8 cellular contexts compared by ENCODE assay signal in the genomic region with DNA sequence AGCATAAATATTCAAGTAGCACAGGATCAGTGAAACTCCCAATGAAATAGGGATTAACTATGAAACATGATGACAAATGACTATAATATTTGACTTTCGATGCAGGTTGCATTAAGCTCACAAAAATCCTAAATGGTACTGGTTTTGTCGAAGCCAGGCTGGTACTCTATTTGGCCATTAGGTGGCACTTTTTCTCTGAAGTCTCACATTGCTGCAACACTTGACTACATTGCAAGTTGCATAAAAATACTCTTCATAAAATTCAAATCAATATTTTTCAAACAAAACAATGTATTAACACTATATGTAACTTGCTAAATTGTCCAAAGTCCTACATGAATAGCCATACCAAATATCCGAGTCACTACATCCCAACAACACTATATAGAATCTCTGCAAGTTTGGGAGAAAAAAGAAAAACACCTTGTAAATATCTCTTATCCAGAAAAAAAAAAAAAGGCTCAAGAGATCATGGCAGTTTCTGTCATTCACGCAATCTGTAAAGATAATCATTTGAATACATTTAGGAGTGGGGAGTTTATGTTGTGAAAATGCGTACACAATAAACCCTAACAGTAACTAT. TPM values are rescaled to one million over a fixed set of nuclear protein-coding genes. Genes with fewer than 3 reads are reported as not detected.
DNase-seq lines count a peak whose midpoint lies in the region; ATAC-seq and TF ChIP-seq lines count a peak whose summit lies in the region.

No MANE protein-coding gene starts in this region.

- H3K9me3 ChIP-seq in esophagus muscularis mucosa, result no peaks in the 10 kb centered on the region
- H3K9me3 ChIP-seq in naive thymus-derived CD4-positive, alpha-beta T cell (ENCODE audit: control insufficient read depth in 2 of 3, low read length in 3 of 3), result no peaks in the 10 kb centered on the region

- peaks cover 7 to 66% (median 27%) of the 10 kb centered on the region in 5 donors for H3K36me3 Mint-ChIP-seq in naive thymus-derived CD4-positive, alpha-beta T cell

- H3K27ac Mint-ChIP-seq in naive thymus-derived CD4-positive, alpha-beta T cell, result no peak overlapping the region

- H3K4me1 ChIP-seq in esophagus muscularis mucosa, result no peaks in the 10 kb centered on the region
- no peaks in the 10 kb centered on the region for H3K4me1 ChIP-seq in naive thymus-derived CD4-positive, alpha-beta T cell (ENCODE audit: control insufficient read depth in 2 of 2, insufficient read depth in 2 of 2, low read length in 2 of 2)

- peak; percentile 62 for ATAC-seq in naive thymus-derived CD4-positive, alpha-beta T cell
- no peak for ATAC-seq in HG02763 (IDR thresholded peaks at IDR 0.05; ENCODE audit: unreplicated experiment)
- no peak for ATAC-seq in HG03095 (IDR thresholded peaks at IDR 0.05; ENCODE audit: unreplicated experiment)

- WGBS in esophagus muscularis mucosa, result 59% methylated on average over 5 of the region's 5 CpGs

- POLR2A ChIA-PET in AG04449 (lab: Yijun Ruan, JAX), result interaction anchor here (1.2 kb wide), 1 partner anchor 237 kb away, joined by 3 read pairs; no protein-coding TSS in a partner anchor
- POLR2A ChIA-PET in naive thymus-derived CD4-positive, alpha-beta T cell (lab: Charles Lee), result no interaction called here

- H3K9me3 Mint-ChIP-seq in naive thymus-derived CD4-positive, alpha-beta T cell, result no peaks in the 10 kb centered on the region

- H3K4me1 Mint-ChIP-seq in naive thymus-derived CD4-positive, alpha-beta T cell, result peaks cover 0 to 18% (median 2%) of the 10 kb centered on the region in 7 donors

- CTCF ChIA-PET in AG04449 (lab: Yijun Ruan, JAX), result interaction anchor here (0.7 to 15.4 kb wide), 35 partner anchors 9 to 1351 kb away, joined by 3 to 471 read pairs (median 5); a partner anchor contains a TSS
- CTCF ChIA-PET in naive thymus-derived CD4-positive, alpha-beta T cell (lab: Charles Lee), result interaction anchor here (0.8 to 3.9 kb wide), 3 partner anchors 11 to 239 kb away, joined by 3 to 18 read pairs (median 7); no protein-coding TSS in a partner anchor

- H3K36me3 ChIP-seq in esophagus muscularis mucosa, result peaks cover 22 to 85% (median 61%) of the 10 kb centered on the region in 4 donors
- peaks cover 4 to 90% (median 5%) of the 10 kb centered on the region in 3 experiments for H3K36me3 ChIP-seq in naive thymus-derived CD4-positive, alpha-beta T cell (ENCODE audit: control insufficient read depth in 2 of 3, insufficient read depth in 3 of 3, low read length in 3 of 3)

- TF ChIP-seq POLR2A in esophagus muscularis mucosa (IDR thresholded peaks at IDR 0.05; ENCODE audit: low read depth), result no peak

- no peak for TF ChIP-seq EP300 in esophagus muscularis mucosa (IDR thresholded peaks at IDR 0.05)

- TF ChIP-seq CTCF in AG04449 (IDR thresholded peaks at IDR 0.05; ENCODE audit: insufficient read depth, low read length, missing control alignments) (peak; percentile 63), GM12865 (IDR thresholded peaks at IDR 0.05; ENCODE audit: insufficient read depth, low read depth, low read length, missing control alignments) (peak; percentile 70), esophagus muscularis mucosa (IDR thresholded peaks at IDR 0.05) (peak; percentile 72 to 80 (median 77))

- no peak overlapping the region for H3K27ac ChIP-seq in esophagus muscularis mucosa (replicated peaks in 1 of 4)
- H3K27ac ChIP-seq in naive thymus-derived CD4-positive, alpha-beta T cell (ENCODE audit: low read depth, low read length), result no peak overlapping the region

- in situ Hi-C loops in KBM-7 (cut with MboI; ENCODE audit: low pct_unique_long_range_greater_than_20kb, low sequenced_read_pairs), result no loop called here
- in situ Hi-C loops in SK-MEL-5 (cut with HindIII; ENCODE audit: low pct_unique_long_range_greater_than_20kb, low sequenced_read_pairs), result no loop called here

- H3K27me3 Mint-ChIP-seq in naive thymus-derived CD4-positive, alpha-beta T cell, result no peaks in the 10 kb centered on the region

- DNase-seq in AG04449 (ENCODE audit: low read depth, low spot score) (no peak), GM12865 (ENCODE audit: low read depth) (peak; percentile 65), KBM-7 (peak; percentile 46), SK-MEL-5 (ENCODE audit: low read depth, low spot score) (peak; percentile 63), esophagus muscularis mucosa (ENCODE audit: extremely low spot score) (no peak)
- DNase-seq in naive thymus-derived CD4-positive, alpha-beta T cell, result peak in 5 of 9 donors; percentile 12 to 31 (median 18)

- no peak overlapping the region for H3K4me3 Mint-ChIP-seq in naive thymus-derived CD4-positive, alpha-beta T cell

- no peaks in the 10 kb centered on the region for H3K27me3 ChIP-seq in esophagus muscularis mucosa
- no peaks in the 10 kb centered on the region for H3K27me3 ChIP-seq in naive thymus-derived CD4-positive, alpha-beta T cell (ENCODE audit: control insufficient read depth in 2 of 2, insufficient read depth in 2 of 2, low read length in 2 of 2)

- intact Hi-C loops in esophagus muscularis mucosa (cut with DNase I), result loop anchor here (1.0 to 5.0 kb wide), 2 partner anchors 238 to 256 kb away; no protein-coding TSS in a partner anchor
- intact Hi-C loops in naive thymus-derived CD4-positive, alpha-beta T cell (cut with micrococcal nuclease), result loop anchor here (1.0 kb wide), 2 partner anchors 238 to 258 kb away; no protein-coding TSS in a partner anchor

- no peak overlapping the region for H3K4me3 ChIP-seq in AG04449 (ENCODE audit: low read depth, low read length)
- peak overlapping the region; percentile 20 for H3K4me3 ChIP-seq in GM12865 (ENCODE audit: low read depth, low read length)
- no peak overlapping the region for H3K4me3 ChIP-seq in esophagus muscularis mucosa
- no peak overlapping the region for H3K4me3 ChIP-seq in naive thymus-derived CD4-positive, alpha-beta T cell (ENCODE audit: low read length)

RNA-seq across cellular contexts. Expression of a gene that starts 9.5 kb away (rescaled TPM):
- total RNA-seq in SK-MEL-5 (2014; rRNA removed; shearing (Covaris generic)), result 21.7 and 23.3 TPM in 2 replicates
- 10.2 and 12.7 TPM in 2 replicates for polyA plus RNA-seq in SK-MEL-5 (2015; cell fraction: cytosol; rRNA removed)
- polyA plus RNA-seq in SK-MEL-5 (2015; cell fraction: nucleus; rRNA removed), result 37.9 and 39.7 TPM in 2 replicates
- total RNA-seq in esophagus muscularis mucosa, result 10 to 100 TPM in 1 of 4 donors, 1 to 10 TPM in 3; 6.7 to 18.7 (median 7.3) TPM
- 10 to 100 TPM; 26.8 to 33.2 (median 28.2) TPM for total RNA-seq in naive thymus-derived CD4-positive, alpha-beta T cell
- polyA plus RNA-seq in naive thymus-derived CD4-positive, alpha-beta T cell, result 1 to 10 TPM; 2.8 to 8.3 TPM

Comparison
In these comparisons a context has a peak if more than half of its experiments do, and no peak if none do; other contexts are left out.
1. DNase-seq: peak in GM12865 (single experiment), KBM-7 (single experiment), SK-MEL-5 (single experiment) and naive thymus-derived CD4-positive, alpha-beta T cell (5 of 9); none in AG04449 (single experiment) and esophagus muscularis mucosa (single experiment).
2. Peak in every context shown above with its lines, with median percentiles within 50 percentile points of each other: CTCF ChIP-seq.